Comparison of ENCODE assay signal across 8 cellular contexts in genomic region chr16:4288148-4288921, GRCh38. TPM values are rescaled to one million over a fixed set of nuclear protein-coding genes. Genes with fewer than 3 reads are reported as not detected.
DNase-seq lines count a peak whose midpoint lies in the region; ATAC-seq and TF ChIP-seq lines count a peak whose summit lies in the region.

No MANE protein-coding gene starts in this region.

- TF ChIP-seq CTCF in HFFc6 (IDR thresholded peaks at IDR 0.05) (peak; percentile 94), epithelial cell of esophagus (IDR thresholded peaks at IDR 0.05; ENCODE audit: insufficient read depth, low read depth, low read length, missing control alignments) (peak; percentile 84)

- peak overlapping the region; percentile 45 for H3K4me3 Mint-ChIP-seq in HFFc6
- H3K4me3 Mint-ChIP-seq in naive thymus-derived CD8-positive, alpha-beta T cell: peak overlapping the region in 1 of 10 donors; percentile 8
- H3K4me3 Mint-ChIP-seq in stimulated activated naive B cell treated with anti-CD40 and anti-IgM and Interleukin-4, amounts not matched to agents 10 μg/mL and 1 μg/mL and 100 μg/mL, for 72 hours: peak overlapping the region; percentile 56 to 72

- DNase-seq in GM03348 (ENCODE audit: low spot score): peak; percentile 85
- DNase-seq in HFFc6: peak; percentile 44
- DNase-seq in NCI-H82 (lab: John Stamatoyannopoulos, UW): peak; percentile 83
- peak; percentile 58 for DNase-seq in activated CD8-positive, alpha-beta memory T cell treated with anti-CD3 and anti-CD28 coated beads, Interleukin-2, amount 50 U/mL, for 1 hour (ENCODE audit: extremely low read depth)
- peak; percentile 91 for DNase-seq in epithelial cell of esophagus (ENCODE audit: low read depth)
- DNase-seq in naive thymus-derived CD8-positive, alpha-beta T cell: peak; percentile 67 to 92 (median 81)
- peak; percentile 68 for DNase-seq in stimulated activated naive B cell treated with anti-CD40 and anti-IgM and Interleukin-4, amounts not matched to agents 10 μg/mL and 1 μg/mL and 100 μg/mL, for 72 hours
- DNase-seq in HK-2 (ENCODE audit: unreplicated experiment): no peak

- no peaks in the 10 kb centered on the region; the same call in 1 of the 2 replicates for H3K27me3 Mint-ChIP-seq in HFFc6 (ENCODE audit: insufficient read depth)
- peaks cover 11 to 28% (median 14%) of the 10 kb centered on the region in 5 donors for H3K27me3 Mint-ChIP-seq in naive thymus-derived CD8-positive, alpha-beta T cell
- H3K27me3 Mint-ChIP-seq in stimulated activated naive B cell treated with anti-CD40 and anti-IgM and Interleukin-4, amounts not matched to agents 10 μg/mL and 1 μg/mL and 100 μg/mL, for 72 hours: peaks cover 13 to 42% of the 10 kb centered on the region in 2 donors

- POLR2A ChIA-PET in naive thymus-derived CD8-positive, alpha-beta T cell (lab: Charles Lee): interaction anchor here (1.2 to 2.4 kb wide), 3 partner anchors 15 to 40 kb away, joined by 4 to 9 read pairs (median 4); partner anchors contain the start of gene TFAP4

- no peak overlapping the region for H3K4me3 ChIP-seq in epithelial cell of esophagus (ENCODE audit: low read length)

- H3K9me3 Mint-ChIP-seq in HFFc6: no peaks in the 10 kb centered on the region
- H3K9me3 Mint-ChIP-seq in naive thymus-derived CD8-positive, alpha-beta T cell: no peaks in the 10 kb centered on the region
- H3K9me3 Mint-ChIP-seq in stimulated activated naive B cell treated with anti-CD40 and anti-IgM and Interleukin-4, amounts not matched to agents 10 μg/mL and 1 μg/mL and 100 μg/mL, for 72 hours: no peaks in the 10 kb centered on the region

- peak; percentile 99 for ATAC-seq in naive thymus-derived CD8-positive, alpha-beta T cell
- peak; percentile 98 to 99 for ATAC-seq in stimulated activated naive B cell treated with anti-CD40 and anti-IgM and Interleukin-4, amounts not matched to agents 10 μg/mL and 1 μg/mL and 100 μg/mL, for 72 hours (replicated peaks)

- H3K27ac Mint-ChIP-seq in HFFc6: peak overlapping the region; percentile 54
- peak overlapping the region in 2 of 10 donors; percentile 34 to 53 for H3K27ac Mint-ChIP-seq in naive thymus-derived CD8-positive, alpha-beta T cell
- no peak overlapping the region for H3K27ac Mint-ChIP-seq in stimulated activated naive B cell treated with anti-CD40 and anti-IgM and Interleukin-4, amounts not matched to agents 10 μg/mL and 1 μg/mL and 100 μg/mL, for 72 hours

- peaks cover 47% of the 10 kb centered on the region for H3K4me1 Mint-ChIP-seq in HFFc6 (ENCODE audit: low read depth)
- H3K4me1 Mint-ChIP-seq in naive thymus-derived CD8-positive, alpha-beta T cell: peaks cover 9 to 20% (median 11%) of the 10 kb centered on the region in 4 donors
- H3K4me1 Mint-ChIP-seq in stimulated activated naive B cell treated with anti-CD40 and anti-IgM and Interleukin-4, amounts not matched to agents 10 μg/mL and 1 μg/mL and 100 μg/mL, for 72 hours: peaks cover 11 to 12% of the 10 kb centered on the region in 2 donors

- H3K36me3 Mint-ChIP-seq in HFFc6 (ENCODE audit: low read depth): no peaks in the 10 kb centered on the region
- H3K36me3 Mint-ChIP-seq in naive thymus-derived CD8-positive, alpha-beta T cell: no peaks in the 10 kb centered on the region
- no peaks in the 10 kb centered on the region for H3K36me3 Mint-ChIP-seq in stimulated activated naive B cell treated with anti-CD40 and anti-IgM and Interleukin-4, amounts not matched to agents 10 μg/mL and 1 μg/mL and 100 μg/mL, for 72 hours

RNA-seq across cellular contexts. Expression of gene TFAP4, which starts 15.5 kb away (rescaled TPM):
- total RNA-seq in HFFc6 (2021; fragmentation: NEBNext Ultra II Directional; extraction: Animal tissue kit (Norgen Biotek cat#: 25700)): 10 to 100 TPM in 3 of 6 experiments, 1 to 10 TPM in 3; 8.3 to 11.7 (median 10.1) TPM
- 10 to 100 TPM; 32.6 to 39.8 TPM for total RNA-seq in naive thymus-derived CD8-positive, alpha-beta T cell
- polyA plus RNA-seq in naive thymus-derived CD8-positive, alpha-beta T cell: 1 to 10 TPM in 2 of 3 donors, under 1 TPM in 1; 0.84 to 3.0 (median 1.3) TPM

RNA-seq across cellular contexts. Expression of gene GLIS2, which starts 27.5 kb away (rescaled TPM):
- 10 to 100 TPM; 21.9 to 26.0 (median 23.5) TPM for total RNA-seq in HFFc6 (2021; fragmentation: NEBNext Ultra II Directional; extraction: Animal tissue kit (Norgen Biotek cat#: 25700))
- total RNA-seq in naive thymus-derived CD8-positive, alpha-beta T cell: under 1 TPM in 1 of 2 experiments, not detected in 1; 0.10 TPM
- not detected for polyA plus RNA-seq in naive thymus-derived CD8-positive, alpha-beta T cell

RNA-seq across cellular contexts. Expression of gene SRL, which starts 46.5 kb away (rescaled TPM):
- not detected for total RNA-seq in HFFc6 (2021; fragmentation: NEBNext Ultra II Directional; extraction: Animal tissue kit (Norgen Biotek cat#: 25700))
- not detected for total RNA-seq in naive thymus-derived CD8-positive, alpha-beta T cell
- not detected for polyA plus RNA-seq in naive thymus-derived CD8-positive, alpha-beta T cell

Comparison
In these comparisons a context has a peak if more than half of its experiments do, and no peak if none do; other contexts are left out.
1. RNA of gene GLIS2, which starts 27.5 kb away (total RNA-seq): 21.9 to 26.0 TPM in HFFc6; 0.10 TPM in naive thymus-derived CD8-positive, alpha-beta T cell; every median in the first group is over 10 times any median in the second.